26 cellular contexts compared by ENCODE assay signal in genomic region chr3:103909395-103909794, GRCh38.
"Had no signal": no experiment of that assay in that cellular context is flagged by ENCODE, and none has a peak within 500 bp of the region (broad histone marks: within the 10 kb centered on the region; RNA-seq: fewer than 3 reads in every experiment).

No MANE protein-coding gene starts in this region.

- H3K27me3 ChIP-seq: neural progenitor cell, ovary, right lobe of liver, sigmoid colon, stomach, thyroid gland, tibial nerve, upper lobe of right lung, uterus had no signal

- H3K4me3 ChIP-seq: neural progenitor cell, ovary, psoas muscle, right lobe of liver, sigmoid colon, stomach, thoracic aorta, thyroid gland, tibial nerve, upper lobe of right lung, uterus had no signal

- H3K4me1 ChIP-seq: neural progenitor cell, parathyroid adenoma, psoas muscle, right lobe of liver, sigmoid colon, stomach, tibial nerve, upper lobe of right lung, uterus had no signal

- ATAC-seq: naive thymus-derived CD8-positive, alpha-beta T cell; natural killer cell treated with Interleukin-12 subunit alpha and Interleukin-12 subunit beta and Interleukin-15 and Interleukin-18, amount 100 ng/mL, for 72 hours; psoas muscle; right cardiac atrium; right lobe of liver; stimulated activated effector memory CD8-positive, alpha-beta T cell treated with anti-CD3 and anti-CD28 coated beads, Interleukin-12 subunit alpha, Interleukin-12 subunit beta, amount 100 ng/mL, for 72 hours; stimulated activated naive B cell treated with anti-CD40 and anti-IgM and Interleukin-4, amounts not matched to agents 10 μg/mL and 1 μg/mL and 100 μg/mL, for 72 hours; upper lobe of right lung had no signal

- H3K9me3 ChIP-seq: ovary, psoas muscle, right lobe of liver, sigmoid colon, stomach, thoracic aorta, thyroid gland, tibial nerve, upper lobe of right lung, uterus had no signal

- DNase-seq: naive thymus-derived CD8-positive, alpha-beta T cell; nephron progenitor cell; occipital lobe; ovary; posterior cingulate gyrus; psoas muscle; right cardiac atrium; right lobe of liver; sigmoid colon; small intestine; stimulated activated CD4-positive, alpha-beta T cell treated with anti-CD3 and anti-CD28 coated beads, Interleukin-15, amount 100 ng/mL, for 24 hours; stimulated activated CD4-positive, alpha-beta T cell treated with anti-CD3 and anti-CD28 coated beads, Interleukin-2, amount 100 ng/mL, for 24 hours; stimulated activated CD4-positive, alpha-beta T cell treated with anti-CD3 and anti-CD28 coated beads, Interleukin-2, amount 100 ng/mL, for 48 hours; stimulated activated CD4-positive, alpha-beta T cell treated with anti-CD3 and anti-CD28 coated beads, Interleukin-4, amount 100 ng/mL, for 24 hours; stimulated activated naive B cell treated with anti-CD40 and anti-IgM and Interleukin-4, amounts not matched to agents 10 μg/mL and 1 μg/mL and 100 μg/mL, for 72 hours; stimulated activated naive CD4-positive, alpha-beta T cell treated with Interleukin-2 at 50 U/mL for 16 hours; stomach; thyroid gland; upper lobe of right lung; uterus had no signal

- H3K36me3 ChIP-seq: neural progenitor cell, ovary, right lobe of liver, sigmoid colon, stomach, thoracic aorta, thyroid gland, tibial nerve, upper lobe of right lung, uterus had no signal

- H3K27ac ChIP-seq: neural progenitor cell, ovary, parathyroid adenoma, psoas muscle, right lobe of liver, sigmoid colon, stomach, thoracic aorta, thyroid gland, tibial nerve, upper lobe of right lung, uterus had no signal
